1 cellular context compared by ENCODE assay signal in the genomic region with DNA sequence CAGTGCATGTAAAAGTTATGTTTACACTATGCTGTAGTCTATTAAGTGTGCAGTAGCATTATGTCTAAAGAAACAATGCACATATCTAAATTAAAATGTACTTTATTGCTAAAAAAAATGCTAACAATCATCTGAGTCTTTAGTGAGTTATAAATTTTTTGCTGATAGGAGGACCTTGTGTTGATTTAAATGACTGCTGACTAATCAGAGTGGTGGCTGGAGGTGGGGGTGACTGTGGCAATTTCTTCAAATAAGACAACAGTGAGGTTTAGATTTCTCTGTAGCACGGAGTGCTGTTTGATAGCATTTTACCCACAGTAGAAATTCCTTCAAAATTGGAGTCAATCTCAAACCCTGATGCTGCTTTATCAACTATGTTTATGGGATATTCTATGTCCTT.
TF ChIP-seq lines count a peak whose summit lies in the region.

No MANE protein-coding gene starts in this region.

TF ChIP-seq in K562, 482 proteins besides CTCF, POLR2A, EP300 and RAD21 (continued from another document):
- TF ChIP-seq, protein P1, sequence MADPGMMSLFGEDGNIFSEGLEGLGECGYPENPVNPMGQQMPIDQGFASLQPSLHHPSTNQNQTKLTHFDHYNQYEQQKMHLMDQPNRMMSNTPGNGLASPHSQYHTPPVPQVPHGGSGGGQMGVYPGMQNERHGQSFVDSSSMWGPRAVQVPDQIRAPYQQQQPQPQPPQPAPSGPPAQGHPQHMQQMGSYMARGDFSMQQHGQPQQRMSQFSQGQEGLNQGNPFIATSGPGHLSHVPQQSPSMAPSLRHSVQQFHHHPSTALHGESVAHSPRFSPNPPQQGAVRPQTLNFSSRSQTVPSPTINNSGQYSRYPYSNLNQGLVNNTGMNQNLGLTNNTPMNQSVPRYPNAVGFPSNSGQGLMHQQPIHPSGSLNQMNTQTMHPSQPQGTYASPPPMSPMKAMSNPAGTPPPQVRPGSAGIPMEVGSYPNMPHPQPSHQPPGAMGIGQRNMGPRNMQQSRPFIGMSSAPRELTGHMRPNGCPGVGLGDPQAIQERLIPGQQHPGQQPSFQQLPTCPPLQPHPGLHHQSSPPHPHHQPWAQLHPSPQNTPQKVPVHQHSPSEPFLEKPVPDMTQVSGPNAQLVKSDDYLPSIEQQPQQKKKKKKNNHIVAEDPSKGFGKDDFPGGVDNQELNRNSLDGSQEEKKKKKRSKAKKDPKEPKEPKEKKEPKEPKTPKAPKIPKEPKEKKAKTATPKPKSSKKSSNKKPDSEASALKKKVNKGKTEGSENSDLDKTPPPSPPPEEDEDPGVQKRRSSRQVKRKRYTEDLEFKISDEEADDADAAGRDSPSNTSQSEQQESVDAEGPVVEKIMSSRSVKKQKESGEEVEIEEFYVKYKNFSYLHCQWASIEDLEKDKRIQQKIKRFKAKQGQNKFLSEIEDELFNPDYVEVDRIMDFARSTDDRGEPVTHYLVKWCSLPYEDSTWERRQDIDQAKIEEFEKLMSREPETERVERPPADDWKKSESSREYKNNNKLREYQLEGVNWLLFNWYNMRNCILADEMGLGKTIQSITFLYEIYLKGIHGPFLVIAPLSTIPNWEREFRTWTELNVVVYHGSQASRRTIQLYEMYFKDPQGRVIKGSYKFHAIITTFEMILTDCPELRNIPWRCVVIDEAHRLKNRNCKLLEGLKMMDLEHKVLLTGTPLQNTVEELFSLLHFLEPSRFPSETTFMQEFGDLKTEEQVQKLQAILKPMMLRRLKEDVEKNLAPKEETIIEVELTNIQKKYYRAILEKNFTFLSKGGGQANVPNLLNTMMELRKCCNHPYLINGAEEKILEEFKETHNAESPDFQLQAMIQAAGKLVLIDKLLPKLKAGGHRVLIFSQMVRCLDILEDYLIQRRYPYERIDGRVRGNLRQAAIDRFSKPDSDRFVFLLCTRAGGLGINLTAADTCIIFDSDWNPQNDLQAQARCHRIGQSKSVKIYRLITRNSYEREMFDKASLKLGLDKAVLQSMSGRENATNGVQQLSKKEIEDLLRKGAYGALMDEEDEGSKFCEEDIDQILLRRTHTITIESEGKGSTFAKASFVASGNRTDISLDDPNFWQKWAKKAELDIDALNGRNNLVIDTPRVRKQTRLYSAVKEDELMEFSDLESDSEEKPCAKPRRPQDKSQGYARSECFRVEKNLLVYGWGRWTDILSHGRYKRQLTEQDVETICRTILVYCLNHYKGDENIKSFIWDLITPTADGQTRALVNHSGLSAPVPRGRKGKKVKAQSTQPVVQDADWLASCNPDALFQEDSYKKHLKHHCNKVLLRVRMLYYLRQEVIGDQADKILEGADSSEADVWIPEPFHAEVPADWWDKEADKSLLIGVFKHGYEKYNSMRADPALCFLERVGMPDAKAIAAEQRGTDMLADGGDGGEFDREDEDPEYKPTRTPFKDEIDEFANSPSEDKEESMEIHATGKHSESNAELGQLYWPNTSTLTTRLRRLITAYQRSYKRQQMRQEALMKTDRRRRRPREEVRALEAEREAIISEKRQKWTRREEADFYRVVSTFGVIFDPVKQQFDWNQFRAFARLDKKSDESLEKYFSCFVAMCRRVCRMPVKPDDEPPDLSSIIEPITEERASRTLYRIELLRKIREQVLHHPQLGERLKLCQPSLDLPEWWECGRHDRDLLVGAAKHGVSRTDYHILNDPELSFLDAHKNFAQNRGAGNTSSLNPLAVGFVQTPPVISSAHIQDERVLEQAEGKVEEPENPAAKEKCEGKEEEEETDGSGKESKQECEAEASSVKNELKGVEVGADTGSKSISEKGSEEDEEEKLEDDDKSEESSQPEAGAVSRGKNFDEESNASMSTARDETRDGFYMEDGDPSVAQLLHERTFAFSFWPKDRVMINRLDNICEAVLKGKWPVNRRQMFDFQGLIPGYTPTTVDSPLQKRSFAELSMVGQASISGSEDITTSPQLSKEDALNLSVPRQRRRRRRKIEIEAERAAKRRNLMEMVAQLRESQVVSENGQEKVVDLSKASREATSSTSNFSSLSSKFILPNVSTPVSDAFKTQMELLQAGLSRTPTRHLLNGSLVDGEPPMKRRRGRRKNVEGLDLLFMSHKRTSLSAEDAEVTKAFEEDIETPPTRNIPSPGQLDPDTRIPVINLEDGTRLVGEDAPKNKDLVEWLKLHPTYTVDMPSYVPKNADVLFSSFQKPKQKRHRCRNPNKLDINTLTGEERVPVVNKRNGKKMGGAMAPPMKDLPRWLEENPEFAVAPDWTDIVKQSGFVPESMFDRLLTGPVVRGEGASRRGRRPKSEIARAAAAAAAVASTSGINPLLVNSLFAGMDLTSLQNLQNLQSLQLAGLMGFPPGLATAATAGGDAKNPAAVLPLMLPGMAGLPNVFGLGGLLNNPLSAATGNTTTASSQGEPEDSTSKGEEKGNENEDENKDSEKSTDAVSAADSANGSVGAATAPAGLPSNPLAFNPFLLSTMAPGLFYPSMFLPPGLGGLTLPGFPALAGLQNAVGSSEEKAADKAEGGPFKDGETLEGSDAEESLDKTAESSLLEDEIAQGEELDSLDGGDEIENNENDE (IDR thresholded peaks at IDR 0.05; ENCODE audit: low read depth, low read length) = no peak
- no peak for TF ChIP-seq BCOR (IDR thresholded peaks at IDR 0.05)
- peak; percentile 62 for TF ChIP-seq NFE2 (IDR thresholded peaks at IDR 0.05; ENCODE audit: low read depth)
- TF ChIP-seq, protein P2, sequence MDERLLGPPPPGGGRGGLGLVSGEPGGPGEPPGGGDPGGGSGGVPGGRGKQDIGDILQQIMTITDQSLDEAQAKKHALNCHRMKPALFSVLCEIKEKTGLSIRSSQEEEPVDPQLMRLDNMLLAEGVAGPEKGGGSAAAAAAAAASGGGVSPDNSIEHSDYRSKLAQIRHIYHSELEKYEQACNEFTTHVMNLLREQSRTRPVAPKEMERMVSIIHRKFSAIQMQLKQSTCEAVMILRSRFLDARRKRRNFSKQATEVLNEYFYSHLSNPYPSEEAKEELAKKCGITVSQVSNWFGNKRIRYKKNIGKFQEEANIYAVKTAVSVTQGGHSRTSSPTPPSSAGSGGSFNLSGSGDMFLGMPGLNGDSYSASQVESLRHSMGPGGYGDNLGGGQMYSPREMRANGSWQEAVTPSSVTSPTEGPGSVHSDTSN (CRISPR knock-in tag; IDR thresholded peaks at IDR 0.05; ENCODE audit: low read depth) = no peak
- TF ChIP-seq, protein P2 (tag; conservative IDR thresholded peaks at IDR 0.05; ENCODE audit: low read depth) = peak; percentile 36; the same call in 1 of the 2 replicates
- TF ChIP-seq, protein P3, sequence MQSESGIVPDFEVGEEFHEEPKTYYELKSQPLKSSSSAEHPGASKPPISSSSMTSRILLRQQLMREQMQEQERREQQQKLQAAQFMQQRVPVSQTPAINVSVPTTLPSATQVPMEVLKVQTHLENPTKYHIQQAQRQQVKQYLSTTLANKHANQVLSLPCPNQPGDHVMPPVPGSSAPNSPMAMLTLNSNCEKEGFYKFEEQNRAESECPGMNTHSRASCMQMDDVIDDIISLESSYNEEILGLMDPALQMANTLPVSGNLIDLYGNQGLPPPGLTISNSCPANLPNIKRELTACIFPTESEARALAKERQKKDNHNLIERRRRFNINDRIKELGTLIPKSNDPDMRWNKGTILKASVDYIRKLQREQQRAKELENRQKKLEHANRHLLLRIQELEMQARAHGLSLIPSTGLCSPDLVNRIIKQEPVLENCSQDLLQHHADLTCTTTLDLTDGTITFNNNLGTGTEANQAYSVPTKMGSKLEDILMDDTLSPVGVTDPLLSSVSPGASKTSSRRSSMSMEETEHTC (IDR thresholded peaks at IDR 0.05) = no peak
- no peak for TF ChIP-seq ZNF75A (CRISPR knock-in tag; IDR thresholded peaks at IDR 0.05)
- no peak for TF ChIP-seq SREBF1 (IDR thresholded peaks at IDR 0.05; ENCODE audit: borderline replicate concordance, low read depth, low read length)
- no peak for TF ChIP-seq EWSR1 (IDR thresholded peaks at IDR 0.05; ENCODE audit: borderline replicate concordance, low read depth, partially characterized antibody)
- TF ChIP-seq MAFG (tag; conservative IDR thresholded peaks at IDR 0.05) = peak; percentile 72
- TF ChIP-seq ILK (tag; IDR thresholded peaks at IDR 0.05; ENCODE audit: borderline replicate concordance, low read depth) = no peak
- no peak for TF ChIP-seq NR2C1 (IDR thresholded peaks at IDR 0.05)
- no peak for TF ChIP-seq NR2C1 (tag; IDR thresholded peaks at IDR 0.05)
- peak; percentile 56 for TF ChIP-seq FOXM1 (IDR thresholded peaks at IDR 0.05; ENCODE audit: low read depth)
- TF ChIP-seq FOXM1 (CRISPR knock-in tag; IDR thresholded peaks at IDR 0.05; ENCODE audit: low read depth) = no peak
- no peak for TF ChIP-seq ZNF274 (IDR thresholded peaks at IDR 0.05; ENCODE audit: borderline replicate concordance, low read depth, low read length)
- TF ChIP-seq, protein P4, sequence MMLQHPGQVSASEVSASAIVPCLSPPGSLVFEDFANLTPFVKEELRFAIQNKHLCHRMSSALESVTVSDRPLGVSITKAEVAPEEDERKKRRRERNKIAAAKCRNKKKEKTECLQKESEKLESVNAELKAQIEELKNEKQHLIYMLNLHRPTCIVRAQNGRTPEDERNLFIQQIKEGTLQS (IDR thresholded peaks at IDR 0.05) = peak; percentile 24; the same call in 1 of the 2 replicates
- TF ChIP-seq, protein P4 (CRISPR knock-in tag; conservative IDR thresholded peaks at IDR 0.05) = no peak
- TF ChIP-seq ZNF408 (CRISPR knock-in tag; IDR thresholded peaks at IDR 0.05; ENCODE audit: low read depth) = no peak
- TF ChIP-seq, protein P5, sequence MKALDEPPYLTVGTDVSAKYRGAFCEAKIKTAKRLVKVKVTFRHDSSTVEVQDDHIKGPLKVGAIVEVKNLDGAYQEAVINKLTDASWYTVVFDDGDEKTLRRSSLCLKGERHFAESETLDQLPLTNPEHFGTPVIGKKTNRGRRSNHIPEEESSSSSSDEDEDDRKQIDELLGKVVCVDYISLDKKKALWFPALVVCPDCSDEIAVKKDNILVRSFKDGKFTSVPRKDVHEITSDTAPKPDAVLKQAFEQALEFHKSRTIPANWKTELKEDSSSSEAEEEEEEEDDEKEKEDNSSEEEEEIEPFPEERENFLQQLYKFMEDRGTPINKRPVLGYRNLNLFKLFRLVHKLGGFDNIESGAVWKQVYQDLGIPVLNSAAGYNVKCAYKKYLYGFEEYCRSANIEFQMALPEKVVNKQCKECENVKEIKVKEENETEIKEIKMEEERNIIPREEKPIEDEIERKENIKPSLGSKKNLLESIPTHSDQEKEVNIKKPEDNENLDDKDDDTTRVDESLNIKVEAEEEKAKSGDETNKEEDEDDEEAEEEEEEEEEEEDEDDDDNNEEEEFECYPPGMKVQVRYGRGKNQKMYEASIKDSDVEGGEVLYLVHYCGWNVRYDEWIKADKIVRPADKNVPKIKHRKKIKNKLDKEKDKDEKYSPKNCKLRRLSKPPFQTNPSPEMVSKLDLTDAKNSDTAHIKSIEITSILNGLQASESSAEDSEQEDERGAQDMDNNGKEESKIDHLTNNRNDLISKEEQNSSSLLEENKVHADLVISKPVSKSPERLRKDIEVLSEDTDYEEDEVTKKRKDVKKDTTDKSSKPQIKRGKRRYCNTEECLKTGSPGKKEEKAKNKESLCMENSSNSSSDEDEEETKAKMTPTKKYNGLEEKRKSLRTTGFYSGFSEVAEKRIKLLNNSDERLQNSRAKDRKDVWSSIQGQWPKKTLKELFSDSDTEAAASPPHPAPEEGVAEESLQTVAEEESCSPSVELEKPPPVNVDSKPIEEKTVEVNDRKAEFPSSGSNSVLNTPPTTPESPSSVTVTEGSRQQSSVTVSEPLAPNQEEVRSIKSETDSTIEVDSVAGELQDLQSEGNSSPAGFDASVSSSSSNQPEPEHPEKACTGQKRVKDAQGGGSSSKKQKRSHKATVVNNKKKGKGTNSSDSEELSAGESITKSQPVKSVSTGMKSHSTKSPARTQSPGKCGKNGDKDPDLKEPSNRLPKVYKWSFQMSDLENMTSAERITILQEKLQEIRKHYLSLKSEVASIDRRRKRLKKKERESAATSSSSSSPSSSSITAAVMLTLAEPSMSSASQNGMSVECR (CRISPR knock-in tag; IDR thresholded peaks at IDR 0.05) = no peak
- TF ChIP-seq, protein P6, sequence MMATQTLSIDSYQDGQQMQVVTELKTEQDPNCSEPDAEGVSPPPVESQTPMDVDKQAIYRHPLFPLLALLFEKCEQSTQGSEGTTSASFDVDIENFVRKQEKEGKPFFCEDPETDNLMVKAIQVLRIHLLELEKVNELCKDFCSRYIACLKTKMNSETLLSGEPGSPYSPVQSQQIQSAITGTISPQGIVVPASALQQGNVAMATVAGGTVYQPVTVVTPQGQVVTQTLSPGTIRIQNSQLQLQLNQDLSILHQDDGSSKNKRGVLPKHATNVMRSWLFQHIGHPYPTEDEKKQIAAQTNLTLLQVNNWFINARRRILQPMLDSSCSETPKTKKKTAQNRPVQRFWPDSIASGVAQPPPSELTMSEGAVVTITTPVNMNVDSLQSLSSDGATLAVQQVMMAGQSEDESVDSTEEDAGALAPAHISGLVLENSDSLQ (IDR thresholded peaks at IDR 0.05) = peak; percentile 40; the same call in 1 of the 2 replicates
- TF ChIP-seq ZNF644 (tag; IDR thresholded peaks at IDR 0.05; ENCODE audit: low read depth) = no peak
- no peak for TF ChIP-seq RBM22 (IDR thresholded peaks at IDR 0.05; ENCODE audit: low read depth, low read length, poor library complexity, severe bottlenecking)
- no peak for TF ChIP-seq KLF6 (CRISPR knock-in tag; IDR thresholded peaks at IDR 0.05; ENCODE audit: borderline replicate concordance)
- TF ChIP-seq JUND (IDR thresholded peaks at IDR 0.05; ENCODE audit: borderline replicate concordance, low read depth, low read length) = 0 out of 2 replicates have a peak, but pooled peaks have one; percentile 26
- TF ChIP-seq JUND (tag; IDR thresholded peaks at IDR 0.05; ENCODE audit: borderline replicate concordance, low read depth, low read length) = no peak
- no peak for TF ChIP-seq ZBTB8A (IDR thresholded peaks at IDR 0.05; ENCODE audit: partially characterized antibody)
- 0 out of 2 replicates have a peak, but pooled peaks have one; percentile 30 for TF ChIP-seq SMARCA4 (IDR thresholded peaks at IDR 0.05)
- TF ChIP-seq ZNF316 (IDR thresholded peaks at IDR 0.05) = peak; percentile 89
- TF ChIP-seq C11orf30 (IDR thresholded peaks at IDR 0.05; ENCODE audit: low read depth) = peak; percentile 63
- TF ChIP-seq, protein P7, sequence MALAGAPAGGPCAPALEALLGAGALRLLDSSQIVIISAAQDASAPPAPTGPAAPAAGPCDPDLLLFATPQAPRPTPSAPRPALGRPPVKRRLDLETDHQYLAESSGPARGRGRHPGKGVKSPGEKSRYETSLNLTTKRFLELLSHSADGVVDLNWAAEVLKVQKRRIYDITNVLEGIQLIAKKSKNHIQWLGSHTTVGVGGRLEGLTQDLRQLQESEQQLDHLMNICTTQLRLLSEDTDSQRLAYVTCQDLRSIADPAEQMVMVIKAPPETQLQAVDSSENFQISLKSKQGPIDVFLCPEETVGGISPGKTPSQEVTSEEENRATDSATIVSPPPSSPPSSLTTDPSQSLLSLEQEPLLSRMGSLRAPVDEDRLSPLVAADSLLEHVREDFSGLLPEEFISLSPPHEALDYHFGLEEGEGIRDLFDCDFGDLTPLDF (CRISPR knock-in tag; IDR thresholded peaks at IDR 0.05) = no peak
TF ChIP-seq in K562: peak in this region for 12.
